Comparison of ENCODE assay signal across 8 cellular contexts in genomic region chr1:42657981-42658879, GRCh38. TPM values are rescaled to one million over a fixed set of nuclear protein-coding genes. Genes with fewer than 3 reads are reported as not detected.
DNase-seq lines count a peak whose midpoint lies in the region; ATAC-seq and TF ChIP-seq lines count a peak whose summit lies in the region.

PPIH (plus strand) TSS chr1:42658423; CDS start chr1:42658447, 24 bp downstream.

- H3K9ac ChIP-seq in Karpas-422 (ENCODE audit: low read length), result peak within 1 kb of the TSS; percentile 85

- no peaks in the 10 kb centered on the region for H3K9me2 ChIP-seq in DOHH2 (replicated peaks; ENCODE audit: control insufficient read depth, low read length)
- H3K9me2 ChIP-seq in Karpas-422 (replicated peaks; ENCODE audit: insufficient read depth, low read length), result no peaks in the 10 kb centered on the region

- H3K4me1 ChIP-seq in DOHH2 (ENCODE audit: control insufficient read depth, low read length) (peaks cover 40% of the 10 kb centered on the region), Karpas-422 (ENCODE audit: low read length) (peaks cover 23% of the 10 kb centered on the region), esophagus squamous epithelium (peaks cover 5 to 28% (median 18%) of the 10 kb centered on the region in 3 donors)

- H3K36me3 ChIP-seq in DOHH2 (ENCODE audit: control insufficient read depth, low read length), result peaks cover 48% of the 10 kb centered on the region
- H3K36me3 ChIP-seq in Karpas-422 (ENCODE audit: insufficient read depth, low read length), result peaks cover 26% of the 10 kb centered on the region; the same call in 1 of the 2 replicates
- peaks cover 0 to 34% (median 4%) of the 10 kb centered on the region in 3 donors for H3K36me3 ChIP-seq in esophagus squamous epithelium

- H3K9me3 ChIP-seq in DOHH2 (ENCODE audit: control insufficient read depth, insufficient read depth, low read length), result no peaks in the 10 kb centered on the region
- no peaks in the 10 kb centered on the region for H3K9me3 ChIP-seq in Karpas-422 (ENCODE audit: low read length)
- no peaks in the 10 kb centered on the region for H3K9me3 ChIP-seq in esophagus squamous epithelium

- TF ChIP-seq POLR2A in esophagus squamous epithelium (IDR thresholded peaks at IDR 0.05), result peak in 2 of 4 donors; percentile 37 to 50

- DNase-seq in Karpas-422, result peak; percentile 98
- DNase-seq in RKO (ENCODE audit: low spot score), result peak; percentile 95
- peak; percentile 91 for DNase-seq in activated T-helper 1 cell treated with Interleukin-2 at 50 U/mL for 16 hours (ENCODE audit: low read depth)
- peak; percentile 57 for DNase-seq in esophagus squamous epithelium (lab: John Stamatoyannopoulos, UW)
- DNase-seq in myocyte (ENCODE audit: low read depth), result peak; percentile 94
- peak; percentile 90 to 96 for DNase-seq in stimulated activated CD8-positive, alpha-beta memory T cell treated with anti-CD3 and anti-CD28 coated beads, Interleukin-7, amount 100 ng/mL, for 48 hours (ENCODE audit: extremely low read depth in 1 of 2, low read depth in 1 of 2)

- peak; percentile 94 for ATAC-seq in GM21786 (IDR thresholded peaks at IDR 0.05; ENCODE audit: unreplicated experiment)

- no peaks in the 10 kb centered on the region for H3F3A ChIP-seq in DOHH2 (ENCODE audit: control insufficient read depth, insufficient read depth)

- H3K79me2 ChIP-seq in DOHH2 (ENCODE audit: control insufficient read depth, low read length) (peaks cover 52% of the 10 kb centered on the region), Karpas-422 (ENCODE audit: low read length) (peaks cover 48% of the 10 kb centered on the region)

- H3K4me2 ChIP-seq in DOHH2 (ENCODE audit: low read length) (peak within 1 kb of the TSS; percentile 86), Karpas-422 (ENCODE audit: low read depth, low read length, poor library complexity, severe bottlenecking) (peak within 1 kb of the TSS; percentile 81)

- peak within 1 kb of the TSS; percentile 62; the same call in 1 of the 2 replicates for H2AFZ ChIP-seq in Karpas-422 (ENCODE audit: low read length)

- H4K20me1 ChIP-seq in DOHH2 (ENCODE audit: control insufficient read depth, insufficient read depth, low read depth, low read length), result 0 out of 2 replicates have a peak, but pooled peaks cover 6% of the 10 kb centered on the region
- H4K20me1 ChIP-seq in Karpas-422 (ENCODE audit: insufficient read depth, low read depth, low read length), result no peaks in the 10 kb centered on the region

- intact Hi-C loops in esophagus squamous epithelium (cut with DNase I), result no loop called here

- H3K4me3 ChIP-seq in DOHH2 (ENCODE audit: low read length) (peak within 1 kb of the TSS; percentile 95), Karpas-422 (ENCODE audit: low read length) (peak within 1 kb of the TSS; percentile 84), esophagus squamous epithelium (peak within 1 kb of the TSS; percentile 66 to 91 (median 70))

- 0 to 1% methylated on average over 24 to 26 of the region's 53 CpGs for WGBS in esophagus squamous epithelium, 2 donors

- no peak for TF ChIP-seq CTCF in DOHH2 (IDR thresholded peaks at IDR 0.05; ENCODE audit: low read depth, low read length, poor library complexity, severe bottlenecking)
- TF ChIP-seq CTCF in esophagus squamous epithelium (IDR thresholded peaks at IDR 0.05), result peak in 5 of 6 experiments; percentile 14 to 52 (median 45)

- H3K27ac ChIP-seq in DOHH2 (ENCODE audit: low read depth, low read length) (peak within 1 kb of the TSS; percentile 50), Karpas-422 (ENCODE audit: low read length) (no peak within 1 kb of the TSS; the same call in 1 of the 2 replicates), esophagus squamous epithelium (peak within 1 kb of the TSS; percentile 83 to 93 (median 92))

- H3K27me3 ChIP-seq in DOHH2 (ENCODE audit: control insufficient read depth, low read length) (peaks cover 10% of the 10 kb centered on the region), Karpas-422 (ENCODE audit: low read length) (no peaks in the 10 kb centered on the region), esophagus squamous epithelium (no peaks in the 10 kb centered on the region)

RNA-seq across cellular contexts. Expression of gene PPIH, which starts in this region (rescaled TPM):
- 42.1 and 53.0 TPM in 2 replicates for total RNA-seq in Karpas-422 (2014; rRNA removed; shearing (Covaris generic); ENCODE audit: low replicate concordance)
- total RNA-seq in esophagus squamous epithelium (10 to 100 TPM; 29.2 to 56.2 (median 43.4) TPM), myocyte (24.3 and 42.2 TPM in 2 replicates)
- 27.8 TPM for polyA plus RNA-seq in myocyte (2012)
